Comparison of ENCODE assay signal across 8 cellular contexts in genomic region chr2:159797468-159798375, GRCh38. TPM values are rescaled to one million over a fixed set of nuclear protein-coding genes. Genes with fewer than 3 reads are reported as not detected.
DNase-seq lines count a peak whose midpoint lies in the region; ATAC-seq and TF ChIP-seq lines count a peak whose summit lies in the region.

A gene with protein sequence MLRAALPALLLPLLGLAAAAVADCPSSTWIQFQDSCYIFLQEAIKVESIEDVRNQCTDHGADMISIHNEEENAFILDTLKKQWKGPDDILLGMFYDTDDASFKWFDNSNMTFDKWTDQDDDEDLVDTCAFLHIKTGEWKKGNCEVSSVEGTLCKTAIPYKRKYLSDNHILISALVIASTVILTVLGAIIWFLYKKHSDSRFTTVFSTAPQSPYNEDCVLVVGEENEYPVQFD (minus strand): TSS chr2:159798208. CDS start chr2:159798198, 10 bp downstream.

- no peaks in the 10 kb centered on the region for H3K9me2 ChIP-seq in OCI-LY1 (ENCODE audit: low read depth, low read length)

- peak within 1 kb of the TSS in 1 of 2 donors; percentile 85 for H3K27ac Mint-ChIP-seq in activated naive CD4-positive, alpha-beta T cell treated with anti-CD3 and anti-CD28 coated beads, Interleukin-2, amount 50 U/mL, for 72 hours

- no peak for TF ChIP-seq CTCF in OCI-LY1 (IDR thresholded peaks at IDR 0.05; ENCODE audit: low read length)
- TF ChIP-seq CTCF in osteoblast (IDR thresholded peaks at IDR 0.05; ENCODE audit: extremely low read depth, low read depth, low read length) = no peak

- no peaks in the 10 kb centered on the region for H3K36me3 ChIP-seq in OCI-LY1 (ENCODE audit: insufficient read depth, low read length)
- H3K36me3 ChIP-seq in osteoblast (ENCODE audit: insufficient read depth, low read length) = no peaks in the 10 kb centered on the region

- peaks cover 6 to 7% of the 10 kb centered on the region in 2 donors for H3K36me3 Mint-ChIP-seq in activated naive CD4-positive, alpha-beta T cell treated with anti-CD3 and anti-CD28 coated beads, Interleukin-2, amount 50 U/mL, for 72 hours

- H3K27me3 ChIP-seq in OCI-LY1 (ENCODE audit: insufficient read depth, low read length) = no peaks in the 10 kb centered on the region
- H3K27me3 ChIP-seq in osteoblast (ENCODE audit: insufficient read depth, low read length) = peaks cover 4% of the 10 kb centered on the region

- H2AFZ ChIP-seq in OCI-LY1 (ENCODE audit: low read length) (peak within 1 kb of the TSS; percentile 67), osteoblast (ENCODE audit: low read length) (peak within 1 kb of the TSS; percentile 95)

- DNase-seq in SHP77 (lab: John Stamatoyannopoulos, UW) (peak; percentile 17 to 39), SHP77 treated with DMSO at 0.1 percent for 48 hours (lab: John Stamatoyannopoulos, UW) (no peak), Right ventricle myocardium inferior (ENCODE audit: missing footprints) (peak; percentile 92), osteoblast (ENCODE audit: insufficient read length, low spot score, missing footprints) (peak; percentile 94), ureter (ENCODE audit: low spot score) (peak; percentile 74)
- DNase-seq in activated naive CD4-positive, alpha-beta T cell treated with anti-CD3 and anti-CD28 coated beads, Interleukin-2, amount 50 U/mL, for 72 hours (ENCODE audit: low spot score in 2 of 2) = peak in 1 of 2 donors; percentile 19

- no peaks in the 10 kb centered on the region for H3F3A ChIP-seq in OCI-LY1 (ENCODE audit: insufficient read depth, low read length)

- peaks cover 31% of the 10 kb centered on the region for H3K4me1 ChIP-seq in OCI-LY1 (ENCODE audit: insufficient read depth, low read length, severe bottlenecking)
- H3K4me1 ChIP-seq in osteoblast (ENCODE audit: insufficient read depth, low read length) = peaks cover 18% of the 10 kb centered on the region

- intact Hi-C loops in Right ventricle myocardium inferior (cut with DNase I) = loop anchor here (2.0 to 5.0 kb wide), 2 partner anchors 85 to 185 kb away; partner anchors contain the start of gene MARCHF7

- H3K9me3 Mint-ChIP-seq in activated naive CD4-positive, alpha-beta T cell treated with anti-CD3 and anti-CD28 coated beads, Interleukin-2, amount 50 U/mL, for 72 hours = no peaks in the 10 kb centered on the region

- peak within 1 kb of the TSS; percentile 80 for H3K4me2 ChIP-seq in OCI-LY1 (ENCODE audit: low read length)
- H3K4me2 ChIP-seq in osteoblast (ENCODE audit: insufficient read depth, low read length) = peak within 1 kb of the TSS; percentile 99

- H3K27ac ChIP-seq in OCI-LY1 (ENCODE audit: low read depth, low read length, poor library complexity, severe bottlenecking) (no peak within 1 kb of the TSS), osteoblast (ENCODE audit: low read depth, low read length) (peak within 1 kb of the TSS; percentile 58)

- peak within 1 kb of the TSS; percentile 85 for H3K4me3 ChIP-seq in OCI-LY1 (ENCODE audit: low read depth, low read length, poor library complexity, severe bottlenecking)
- H3K4me3 ChIP-seq in osteoblast (ENCODE audit: insufficient read depth, low read length) = peak within 1 kb of the TSS; percentile 96

- no peaks in the 10 kb centered on the region for H3K9me3 ChIP-seq in OCI-LY1 (ENCODE audit: low read length)
- no peaks in the 10 kb centered on the region for H3K9me3 ChIP-seq in osteoblast (ENCODE audit: low read depth, low read length)

- peaks cover 9% of the 10 kb centered on the region; the same call in 1 of the 2 replicates for H3K79me2 ChIP-seq in OCI-LY1 (ENCODE audit: insufficient read depth, low read length)
- peaks cover 2% of the 10 kb centered on the region for H3K79me2 ChIP-seq in osteoblast (ENCODE audit: insufficient read depth, low read length)

- H4K20me1 ChIP-seq in OCI-LY1 (ENCODE audit: insufficient read depth, low read length) = no peaks in the 10 kb centered on the region
- no peaks in the 10 kb centered on the region for H4K20me1 ChIP-seq in osteoblast (ENCODE audit: insufficient read depth, low read length)

- ATAC-seq in HG02763 (IDR thresholded peaks at IDR 0.05; ENCODE audit: unreplicated experiment) (peak; percentile 68), Right ventricle myocardium inferior (peak; percentile 87)
- ATAC-seq in activated naive CD4-positive, alpha-beta T cell treated with anti-CD3 and anti-CD28 coated beads, Interleukin-2, amount 50 U/mL, for 72 hours = peak; percentile 76

- peak within 1 kb of the TSS; percentile 88 for H3K9ac ChIP-seq in OCI-LY1 (ENCODE audit: low read length)

RNA-seq across cellular contexts. Expression of the gene that starts here (rescaled TPM):
- under 1 TPM; 0.19 to 0.20 TPM for total RNA-seq in activated naive CD4-positive, alpha-beta T cell treated with anti-CD3 and anti-CD28 coated beads, Interleukin-2, amount 50 U/mL, for 72 hours
- total RNA-seq in Right ventricle myocardium inferior (21.9 TPM), osteoblast (14.5 and 18.9 TPM in 2 replicates), ureter (25.2 TPM)

Comparison
In these comparisons a context has a peak if more than half of its experiments do, and no peak if none do; other contexts are left out.
1. RNA of the gene that starts here (total RNA-seq): 25.2 TPM in ureter (single experiment), 21.9 TPM in Right ventricle myocardium inferior (single experiment) and 14.5 to 18.9 TPM in osteoblast; 0.19 to 0.20 TPM in activated naive CD4-positive, alpha-beta T cell treated with anti-CD3 and anti-CD28 coated beads, Interleukin-2, amount 50 U/mL, for 72 hours; every median in the first group is over 10 times any median in the second.
2. Peak in ATAC-seq in activated naive CD4-positive, alpha-beta T cell treated with anti-CD3 and anti-CD28 coated beads, Interleukin-2, amount 50 U/mL, for 72 hours; RNA of the gene not detected or under 1 TPM.
3. Peak in every context shown above with its lines, with median percentiles within 50 percentile points of each other: ATAC-seq.